Comparison of ENCODE assay signal across 17 cellular contexts in genomic region chr1:110189181-110189580, GRCh38. TPM values are rescaled to one million over a fixed set of nuclear protein-coding genes. Genes with fewer than 3 reads are reported as not detected.
A peak's percentile ranks its signal among the peaks of the same experiment; 100 is the strongest.
DNase-seq lines count a peak whose midpoint lies in the region; ATAC-seq, FAIRE-seq and TF ChIP-seq lines count a peak whose summit lies in the region.
"Had no signal": no experiment of that assay in that cellular context is flagged by ENCODE, and none has a peak within 500 bp of the region (broad histone marks: within the 10 kb centered on the region; RNA-seq: fewer than 3 reads in every experiment).

No MANE protein-coding gene starts in this region.

- no peak for DNase-seq in activated naive CD8-positive, alpha-beta T cell treated with anti-CD3 and anti-CD28 coated beads, Interleukin-2, amount 50 U/mL, for 24 hours
- DNase-seq in activated naive CD8-positive, alpha-beta T cell treated with anti-CD3 and anti-CD28 coated beads for 36 hours = no peak
- DNase-seq in astrocyte (ENCODE audit: low read depth) (no peak), mesothelial cell of epicardium (ENCODE audit: low spot score in 2 of 2, unreplicated experiment in 2 of 2) (no peak), Calu3 (no peak)
- no peak for DNase-seq in central memory CD4-positive, alpha-beta T cell
- DNase-seq: CD4-positive, alpha-beta T cell; GM23248; NCI-H187 treated with DMSO at 0.1 percent for 48 hours; NCI-H446; NCI-H774; PC-3 had no signal

- H3K27ac ChIP-seq in astrocyte (ENCODE audit: low read depth, low read length) (no peak overlapping the region), stomach smooth muscle (ENCODE audit: low read length) (peak overlapping the region; percentile 6)
- H3K27ac ChIP-seq: 22Rv1 had no signal

- no peaks in the 10 kb centered on the region for H3K36me3 Mint-ChIP-seq in activated naive CD8-positive, alpha-beta T cell treated with anti-CD3 and anti-CD28 coated beads, Interleukin-2, amount 50 U/mL, for 24 hours (ENCODE audit: low read depth)
- H3K36me3 Mint-ChIP-seq in activated naive CD8-positive, alpha-beta T cell treated with anti-CD3 and anti-CD28 coated beads for 36 hours = no peaks in the 10 kb centered on the region
- H3K36me3 Mint-ChIP-seq in astrocyte (ENCODE audit: low read depth, unreplicated experiment) (peaks cover 7% of the 10 kb centered on the region), mesothelial cell of epicardium (no peaks in the 10 kb centered on the region), Calu3 (ENCODE audit: insufficient read depth, unreplicated experiment) (no peaks in the 10 kb centered on the region)

- intact Hi-C loops in Calu3 (cut with micrococcal nuclease; ENCODE audit: unreplicated experiment) = no loop called here

- H3K27me3 ChIP-seq in astrocyte (ENCODE audit: insufficient read depth, low read length) (no peaks in the 10 kb centered on the region), stomach smooth muscle (ENCODE audit: control insufficient read depth in 1 of 2, insufficient read depth in 2 of 2, low read length in 2 of 2) (no peaks in the 10 kb centered on the region)

- no peak overlapping the region for H3K4me3 Mint-ChIP-seq in activated naive CD8-positive, alpha-beta T cell treated with anti-CD3 and anti-CD28 coated beads, Interleukin-2, amount 50 U/mL, for 24 hours
- H3K4me3 Mint-ChIP-seq in activated naive CD8-positive, alpha-beta T cell treated with anti-CD3 and anti-CD28 coated beads for 36 hours = no peak overlapping the region
- H3K4me3 Mint-ChIP-seq in astrocyte (ENCODE audit: unreplicated experiment) (no peak overlapping the region), mesothelial cell of epicardium (no peak overlapping the region), Calu3 (ENCODE audit: low read depth, unreplicated experiment) (no peak overlapping the region)
- H3K4me3 Mint-ChIP-seq: B cell; CD4-positive, alpha-beta T cell had no signal

- peaks cover 13% of the 10 kb centered on the region for H3K4me1 Mint-ChIP-seq in activated naive CD8-positive, alpha-beta T cell treated with anti-CD3 and anti-CD28 coated beads, Interleukin-2, amount 50 U/mL, for 24 hours
- peaks cover 8% of the 10 kb centered on the region for H3K4me1 Mint-ChIP-seq in activated naive CD8-positive, alpha-beta T cell treated with anti-CD3 and anti-CD28 coated beads for 36 hours
- H3K4me1 Mint-ChIP-seq in astrocyte (ENCODE audit: low read depth, unreplicated experiment) = peaks cover 33% of the 10 kb centered on the region
- peaks cover 47% of the 10 kb centered on the region for H3K4me1 Mint-ChIP-seq in mesothelial cell of epicardium
- no peaks in the 10 kb centered on the region for H3K4me1 Mint-ChIP-seq in Calu3 (ENCODE audit: low read depth, unreplicated experiment)
- H3K4me1 Mint-ChIP-seq: B cell had no signal

- no peak overlapping the region for H2AFZ ChIP-seq in astrocyte (ENCODE audit: low read depth, low read length)
- H2AFZ ChIP-seq: GM23248 had no signal

- CTCF ChIA-PET in Calu3 (lab: Charles Lee) = interaction anchor here (0.5 kb wide), 1 partner anchor 11 kb away, joined by 3 read pairs; no protein-coding TSS in a partner anchor

- peak overlapping the region; percentile 5 for H3K27ac Mint-ChIP-seq in activated naive CD8-positive, alpha-beta T cell treated with anti-CD3 and anti-CD28 coated beads, Interleukin-2, amount 50 U/mL, for 24 hours
- H3K27ac Mint-ChIP-seq in activated naive CD8-positive, alpha-beta T cell treated with anti-CD3 and anti-CD28 coated beads for 36 hours = no peak overlapping the region
- peak overlapping the region; percentile 60 for H3K27ac Mint-ChIP-seq in astrocyte (ENCODE audit: unreplicated experiment)
- H3K27ac Mint-ChIP-seq in mesothelial cell of epicardium = peak overlapping the region; percentile 89
- H3K27ac Mint-ChIP-seq in Calu3 (ENCODE audit: unreplicated experiment) = no peak overlapping the region
- H3K27ac Mint-ChIP-seq: B cell; CD4-positive, alpha-beta T cell had no signal

- H3K4me3 ChIP-seq in astrocyte (ENCODE audit: insufficient read depth, low read depth, low read length) (no peak overlapping the region), stomach smooth muscle (ENCODE audit: low read length in 2 of 2) (no peak overlapping the region)
- H3K4me3 ChIP-seq: GM23248 had no signal

- H3K36me3 ChIP-seq in astrocyte (ENCODE audit: insufficient read depth, low read length) (no peaks in the 10 kb centered on the region), stomach smooth muscle (ENCODE audit: control insufficient read depth in 2 of 2, insufficient read depth in 2 of 2, low read length in 2 of 2) (no peaks in the 10 kb centered on the region)

- H3K9me3 ChIP-seq in astrocyte (ENCODE audit: insufficient read depth, low read depth, low read length) (no peaks in the 10 kb centered on the region), stomach smooth muscle (ENCODE audit: control insufficient read depth in 2 of 2, low read length in 2 of 2) (no peaks in the 10 kb centered on the region)

- ATAC-seq in activated naive CD8-positive, alpha-beta T cell treated with anti-CD3 and anti-CD28 coated beads, Interleukin-2, amount 50 U/mL, for 24 hours = no peak
- ATAC-seq in HG03354 (IDR thresholded peaks at IDR 0.05; ENCODE audit: poor library complexity, severe bottlenecking, unreplicated experiment) = no peak
- ATAC-seq: HCT116 had no signal

- peaks cover 2% of the 10 kb centered on the region for H3K4me1 ChIP-seq in astrocyte (ENCODE audit: insufficient read depth, low read length)
- peaks cover 30% of the 10 kb centered on the region for H3K4me1 ChIP-seq in stomach smooth muscle (ENCODE audit: control insufficient read depth, insufficient read depth, low read length)

- no TSS peak for BruUV-seq in Calu3 (replicated peaks; lab: Mats Ljungman, UMichigan)

- no peak overlapping the region for H3K4me2 ChIP-seq in astrocyte (ENCODE audit: low read length)

- no peak overlapping the region for H3K9ac ChIP-seq in astrocyte (ENCODE audit: low read length)
- no peak overlapping the region for H3K9ac ChIP-seq in stomach smooth muscle (ENCODE audit: low read length in 2 of 2)

- TF ChIP-seq CTCF in astrocyte (IDR thresholded peaks at IDR 0.05; ENCODE audit: insufficient read depth, low read depth, low read length) (no peak), mesothelial cell of epicardium (IDR thresholded peaks at IDR 0.05; ENCODE audit: unreplicated experiment) (no peak), Calu3 (IDR thresholded peaks at IDR 0.05; ENCODE audit: unreplicated experiment) (no peak)

- H3K9me3 Mint-ChIP-seq in activated naive CD8-positive, alpha-beta T cell treated with anti-CD3 and anti-CD28 coated beads, Interleukin-2, amount 50 U/mL, for 24 hours = no peaks in the 10 kb centered on the region
- H3K9me3 Mint-ChIP-seq in activated naive CD8-positive, alpha-beta T cell treated with anti-CD3 and anti-CD28 coated beads for 36 hours = no peaks in the 10 kb centered on the region
- no peaks in the 10 kb centered on the region for H3K9me3 Mint-ChIP-seq in astrocyte (ENCODE audit: unreplicated experiment)
- H3K9me3 Mint-ChIP-seq in mesothelial cell of epicardium = no peaks in the 10 kb centered on the region
- H3K9me3 Mint-ChIP-seq in Calu3 (ENCODE audit: low read depth, unreplicated experiment) = no peaks in the 10 kb centered on the region
- H3K9me3 Mint-ChIP-seq: CD4-positive, alpha-beta T cell had no signal

- peaks cover 8% of the 10 kb centered on the region for H3K27me3 Mint-ChIP-seq in activated naive CD8-positive, alpha-beta T cell treated with anti-CD3 and anti-CD28 coated beads, Interleukin-2, amount 50 U/mL, for 24 hours
- no peaks in the 10 kb centered on the region for H3K27me3 Mint-ChIP-seq in activated naive CD8-positive, alpha-beta T cell treated with anti-CD3 and anti-CD28 coated beads for 36 hours
- H3K27me3 Mint-ChIP-seq in astrocyte (ENCODE audit: low read depth, unreplicated experiment) = peaks cover 35% of the 10 kb centered on the region
- peaks cover 2% of the 10 kb centered on the region for H3K27me3 Mint-ChIP-seq in mesothelial cell of epicardium (ENCODE audit: low read depth)
- H3K27me3 Mint-ChIP-seq in Calu3 (ENCODE audit: unreplicated experiment) = peaks cover 50% of the 10 kb centered on the region

- no peaks in the 10 kb centered on the region for H4K20me1 ChIP-seq in astrocyte (ENCODE audit: insufficient read depth, low read length)

- FAIRE-seq in astrocyte (lab: Jason Lieb, UNC) = no peak

- H3K79me2 ChIP-seq in astrocyte (ENCODE audit: insufficient read depth, low read length) = no peaks in the 10 kb centered on the region

RNA-seq across cellular contexts. Expression of gene KCNC4, which starts 20.9 kb away (rescaled TPM):
- total RNA-seq in activated naive CD8-positive, alpha-beta T cell treated with anti-CD3 and anti-CD28 coated beads for 36 hours = 1 to 10 TPM; 6.9 to 8.0 TPM
- 2.6 and 3.1 TPM in 2 replicates for total RNA-seq in astrocyte
- total RNA-seq in mesothelial cell of epicardium = 4.5 to 5.4 TPM (median 5.1 TPM) in 3 replicates
- total RNA-seq in Calu3 (2022) = 16.0 and 24.3 TPM in 2 replicates

RNA-seq across cellular contexts. Expression of gene SLC6A17, which starts 38.9 kb away (rescaled TPM):
- under 1 TPM; 0.04 to 0.10 TPM for total RNA-seq in activated naive CD8-positive, alpha-beta T cell treated with anti-CD3 and anti-CD28 coated beads for 36 hours
- total RNA-seq in astrocyte = 3.6 and 4.4 TPM in 2 replicates
- total RNA-seq in mesothelial cell of epicardium = 1.4 to 1.6 TPM (median 1.6 TPM) in 3 replicates
- 0.20 and 0.24 TPM in 2 replicates for total RNA-seq in Calu3 (2022)
- total RNA-seq: B cell; CD4-positive, alpha-beta T cell; PC-3 had no signal

Comparison
In these comparisons a context has a peak if more than half of its experiments do, and no peak if none do; other contexts are left out.
1. H3K27ac Mint-ChIP-seq: peak in activated naive CD8-positive, alpha-beta T cell treated with anti-CD3 and anti-CD28 coated beads, Interleukin-2, amount 50 U/mL, for 24 hours (single experiment), astrocyte (single experiment) and mesothelial cell of epicardium (single experiment); none in activated naive CD8-positive, alpha-beta T cell treated with anti-CD3 and anti-CD28 coated beads for 36 hours (single experiment) and Calu3 (single experiment).